In the genomic region with DNA sequence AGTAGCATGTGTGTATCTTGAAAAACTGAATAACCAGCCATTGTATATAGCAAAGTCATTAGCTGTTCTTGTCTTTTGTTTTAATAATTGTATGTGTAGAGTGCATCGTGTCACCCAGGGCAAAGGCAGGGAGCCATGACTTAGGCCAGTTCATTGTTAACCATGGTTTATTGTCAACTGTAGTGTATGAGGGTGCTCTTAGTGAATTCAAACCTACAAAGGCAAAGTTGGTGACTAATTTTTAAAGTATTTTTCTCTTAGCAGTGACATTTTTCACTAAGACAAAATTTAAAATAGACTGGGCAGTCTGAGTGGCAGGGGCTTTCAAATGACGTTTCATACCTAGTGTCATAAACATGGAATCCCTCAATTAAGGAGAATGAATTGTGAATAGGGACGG, we compare ENCODE assay signal across 28 cellular contexts.
"Had no signal": no experiment of that assay in that cellular context is flagged by ENCODE, and none has a peak within 500 bp of the region (broad histone marks: within the 10 kb centered on the region; RNA-seq: fewer than 3 reads in every experiment).

No MANE protein-coding gene starts in this region.

- H3K4me1 ChIP-seq: breast epithelium, colonic mucosa had no signal

- H3K9me3 ChIP-seq: breast epithelium, colonic mucosa had no signal

- DNase-seq: activated CD4-positive, alpha-beta memory T cell treated with anti-CD3 and anti-CD28 coated beads, Interleukin-2, amount 10 ng/mL, durations not matched to agents 7 days and 5 days; activated CD4-positive, alpha-beta T cell treated with anti-CD3 and anti-CD28 coated beads for 36 hours; activated CD4-positive, alpha-beta T cell treated with anti-CD3 and anti-CD28 coated beads, Interleukin-2, amount 10 ng/mL, durations not matched to agents 24 days and 14 days; activated CD4-positive, alpha-beta T cell treated with anti-CD3 and anti-CD28 coated beads, Interleukin-2, amount 50 U/mL, for 4 hours; activated CD4-positive, CD25-positive, alpha-beta regulatory T cell; activated CD4-positive, CD25-positive, alpha-beta regulatory T cell treated with anti-CD3 and anti-CD28 coated beads, Interleukin-2, amount 50 U/mL, for 72 hours; activated CD8-positive, alpha-beta memory T cell treated with anti-CD3 and anti-CD28 coated beads, Interleukin-2, amount 50 U/mL, for 48 hours; activated effector memory CD4-positive, alpha-beta T cell treated with Interleukin-2 at 50 U/mL for 16 hours; activated gamma-delta T cell treated with Interleukin-2 at 50 U/mL for 16 hours; activated naive CD4-positive, alpha-beta T cell treated with anti-CD3 and anti-CD28 coated beads, Interleukin-2, amount 50 U/mL, for 16 hours; activated naive CD4-positive, alpha-beta T cell treated with Interleukin-2 at 50 U/mL for 16 hours; activated T-cell treated with anti-CD3 and anti-CD28 coated beads for 4 hours; activated T-cell treated with anti-CD3 and anti-CD28 coated beads, Interleukin-2, amount 50 U/mL, for 4 hours; amniotic stem cell; anterior cingulate cortex; central memory CD4-positive, alpha-beta T cell; cerebellar nuclear complex; colonic mucosa; dorsolateral prefrontal cortex; effector memory CD4-positive, alpha-beta T cell; endodermal cell; foreskin fibroblast; head of caudate nucleus; T-helper 2 cell had no signal

- H3K27me3 ChIP-seq: breast epithelium, cardiac muscle cell, colonic mucosa, dorsolateral prefrontal cortex had no signal

- H3K4me3 ChIP-seq: breast epithelium, cardiac muscle cell, colonic mucosa, dorsolateral prefrontal cortex had no signal

- H3K36me3 ChIP-seq: breast epithelium, cardiac muscle cell, colonic mucosa had no signal

- H3K27ac ChIP-seq: breast epithelium, cardiac muscle cell, colonic mucosa had no signal

- ATAC-seq: activated CD4-positive, alpha-beta T cell treated with anti-CD3 and anti-CD28 coated beads for 36 hours; activated T-cell treated with anti-CD3 and anti-CD28 coated beads, Interleukin-2, amount 50 U/mL, for 4 hours; activated T-helper 17 cell treated with anti-CD3 and anti-CD28 coated beads, Interleukin-2, amount 50 U/mL, for 72 hours; esophagus mucosa had no signal
